Comparison of ENCODE assay signal across 8 cellular contexts in genomic region chr22:37804886-37805857, GRCh38. TPM values are rescaled to one million over a fixed set of nuclear protein-coding genes. Genes with fewer than 3 reads are reported as not detected.
DNase-seq lines count a peak whose midpoint lies in the region; ATAC-seq and TF ChIP-seq lines count a peak whose summit lies in the region.

No MANE protein-coding gene starts in this region.

- peak overlapping the region; percentile 35 for H3K4me2 ChIP-seq in DOHH2 (ENCODE audit: low read length)

- no peaks in the 10 kb centered on the region for H3K79me2 ChIP-seq in DOHH2 (ENCODE audit: control insufficient read depth, low read length)

- H3K9me3 ChIP-seq in DOHH2 (ENCODE audit: control insufficient read depth, insufficient read depth, low read length) (no peaks in the 10 kb centered on the region), breast epithelium (no peaks in the 10 kb centered on the region), iPS-18a (ENCODE audit: control insufficient read depth, low read depth, low read length) (no peaks in the 10 kb centered on the region)

- peak overlapping the region; percentile 47 for H3K4me3 ChIP-seq in DOHH2 (ENCODE audit: low read length)
- H3K4me3 ChIP-seq in breast epithelium, result peak overlapping the region; percentile 58 to 78 (median 69)
- H3K4me3 ChIP-seq in iPS-18a (ENCODE audit: low read length), result peak overlapping the region; percentile 82

- no peaks in the 10 kb centered on the region for H4K20me1 ChIP-seq in DOHH2 (ENCODE audit: control insufficient read depth, insufficient read depth, low read depth, low read length)

- H3K36me3 ChIP-seq in DOHH2 (ENCODE audit: control insufficient read depth, low read length), result no peaks in the 10 kb centered on the region
- no peaks in the 10 kb centered on the region for H3K36me3 ChIP-seq in breast epithelium
- H3K36me3 ChIP-seq in iPS-18a (ENCODE audit: control insufficient read depth, low read depth, low read length), result no peaks in the 10 kb centered on the region

- H3K27me3 ChIP-seq in DOHH2 (ENCODE audit: control insufficient read depth, low read length) (peaks cover 60% of the 10 kb centered on the region), breast epithelium (no peaks in the 10 kb centered on the region), iPS-18a (ENCODE audit: control insufficient read depth, insufficient read depth, low read length) (peaks cover 66% of the 10 kb centered on the region)

- intact Hi-C loops in breast epithelium (cut with DNase I; ENCODE audit: low total_unique reads), result no loop called here
- intact Hi-C loops in sciatic nerve (cut with DNase I), result no loop called here

- DNase-seq in NCI-H128 (lab: John Stamatoyannopoulos, UW; ENCODE audit: unreplicated experiment) (peak; percentile 58), breast epithelium (ENCODE audit: low spot score in 2 of 2) (peak; percentile 90 to 94), sciatic nerve (ENCODE audit: low spot score) (peak; percentile 96)

- H3K27ac ChIP-seq in DOHH2 (ENCODE audit: low read depth, low read length) (no peak overlapping the region), VCaP (peak overlapping the region; percentile 93), breast epithelium (peak overlapping the region; percentile 94 to 98), iPS-18a (ENCODE audit: low read length) (no peak overlapping the region)

- peak; percentile 72 for ATAC-seq in sciatic nerve
- ATAC-seq in HG02870 (IDR thresholded peaks at IDR 0.05; ENCODE audit: unreplicated experiment), result no peak
- no peak for ATAC-seq in HG02840 (IDR thresholded peaks at IDR 0.05; ENCODE audit: low FRiP score, unreplicated experiment)

- TF ChIP-seq CTCF in DOHH2 (IDR thresholded peaks at IDR 0.05; ENCODE audit: low read depth, low read length, poor library complexity, severe bottlenecking) (no peak), VCaP (conservative IDR thresholded peaks at IDR 0.05) (no peak), breast epithelium (IDR thresholded peaks at IDR 0.05) (no peak)

- H3K4me1 ChIP-seq in DOHH2 (ENCODE audit: control insufficient read depth, low read length) (peaks cover 25% of the 10 kb centered on the region), breast epithelium (peaks cover 4 to 12% of the 10 kb centered on the region in 2 donors), iPS-18a (ENCODE audit: control insufficient read depth, low read depth, low read length) (peaks cover 34% of the 10 kb centered on the region)

- H3K9me2 ChIP-seq in DOHH2 (replicated peaks; ENCODE audit: control insufficient read depth, low read length), result no peaks in the 10 kb centered on the region

- peak overlapping the region; percentile 65 for H3K9ac ChIP-seq in iPS-18a (ENCODE audit: low read length)

- TF ChIP-seq POLR2A in breast epithelium (IDR thresholded peaks at IDR 0.05), result peak; percentile 89

- H3F3A ChIP-seq in DOHH2 (ENCODE audit: control insufficient read depth, insufficient read depth), result peaks cover 2% of the 10 kb centered on the region; the same call in 1 of the 2 replicates

RNA-seq across cellular contexts. Expression of gene GCAT, which starts 2.6 kb away (rescaled TPM):
- total RNA-seq in breast epithelium (10 to 100 TPM; 17.3 to 23.7 (median 21.6) TPM), sciatic nerve (7.6 TPM)

RNA-seq across cellular contexts. Expression of gene GALR3, which starts 18.0 kb away (rescaled TPM):
- total RNA-seq in breast epithelium, result under 1 TPM in 1 of 3 donors, not detected in 2; 0.44 TPM
- total RNA-seq in sciatic nerve, result not detected

RNA-seq across cellular contexts. Expression of gene ANKRD54, which starts 39.0 kb away (rescaled TPM):
- 10 to 100 TPM; 27.5 to 41.3 (median 34.9) TPM for total RNA-seq in breast epithelium
- 17.3 TPM for total RNA-seq in sciatic nerve

RNA-seq across cellular contexts. Expression of gene EIF3L, which starts 44.0 kb away (rescaled TPM):
- total RNA-seq in breast epithelium, result 100 to 1,000 TPM; 471 to 569 (median 490) TPM
- 315 TPM for total RNA-seq in sciatic nerve

Comparison
In these comparisons a context has a peak if more than half of its experiments do, and no peak if none do; other contexts are left out.
1. H3K27ac ChIP-seq: peak in VCaP (single experiment) and breast epithelium (2 of 2); none in DOHH2 (single experiment) and iPS-18a (single experiment).
2. Peak in every context shown above with its lines, with median percentiles within 50 percentile points of each other: H3K4me3 ChIP-seq and DNase-seq.